ENCODE assay signal across 10 cellular contexts in genomic region chr16:29678691-29679267, GRCh38. TPM values are rescaled to one million over a fixed set of nuclear protein-coding genes. Genes with fewer than 3 reads are reported as not detected.
DNase-seq lines count a peak whose midpoint lies in the region; ATAC-seq, FAIRE-seq and TF ChIP-seq lines count a peak whose summit lies in the region.
"Had no signal": no experiment of that assay in that cellular context is flagged by ENCODE, and none has a peak within 500 bp of the region (broad histone marks: within the 10 kb centered on the region; RNA-seq: fewer than 3 reads in every experiment).

TSS of gene QPRT (plus strand) at chr16:29679180. CDS start at chr16:29679198, 18 bp downstream.

- H3K4me2 ChIP-seq in K562 (ENCODE audit: insufficient read depth, low read length) = peak within 1 kb of the TSS; percentile 89
- peak within 1 kb of the TSS; percentile 94 for H3K4me2 ChIP-seq in smooth muscle cell

- peak within 1 kb of the TSS; percentile 78 for H2AFZ ChIP-seq in K562 (ENCODE audit: low read depth, low read length)
- peak within 1 kb of the TSS; percentile 70 for H2AFZ ChIP-seq in smooth muscle cell (ENCODE audit: low read depth)

- intact Hi-C loops in K562 (cut with micrococcal nuclease) = loop anchor here (1.0 to 5.0 kb wide), 3 partner anchors 14 to 36 kb away; no protein-coding TSS in a partner anchor

- no peaks in the 10 kb centered on the region for H3K9me3 Mint-ChIP-seq in T-helper 1 cell treated with Interleukin-12 subunit alpha and Interleukin-12 subunit beta and Interleukin-4 antibody, amounts not matched to agents 30 μg/mL and 1 μg/mL, for 36 hours
- no peaks in the 10 kb centered on the region for H3K9me3 Mint-ChIP-seq in immature natural killer cell

- H3K79me2 ChIP-seq in K562 (ENCODE audit: control insufficient read depth, insufficient read depth, low read length) (peaks cover 50% of the 10 kb centered on the region), smooth muscle cell (ENCODE audit: low read depth) (peaks cover 45% of the 10 kb centered on the region)

- ATAC-seq in K562 = peak; percentile 91
- ATAC-seq in HG02642 (IDR thresholded peaks at IDR 0.05; ENCODE audit: poor library complexity, unreplicated experiment) = no peak

- peak; percentile 97 for FAIRE-seq in K562 (lab: Jason Lieb, UNC)
- FAIRE-seq: endometrium had no signal

- no TSS peak for BruUV-seq in K562 (replicated peaks; lab: Mats Ljungman, UMichigan)

- H3K36me3 ChIP-seq in K562 (ENCODE audit: control insufficient read depth, insufficient read depth, low read length) = peaks cover 30% of the 10 kb centered on the region
- H3K36me3 ChIP-seq in smooth muscle cell (ENCODE audit: low read depth) = no peaks in the 10 kb centered on the region

- H3K9me1 ChIP-seq in K562 (ENCODE audit: control insufficient read depth, insufficient read depth, low read length) = no peaks in the 10 kb centered on the region

- POLR2A ChIA-PET in K562 (lab: Yijun Ruan, JAX) = interaction anchor here (0.5 to 2.6 kb wide), 8 partner anchors 10 to 145 kb away, joined by 3 to 30 read pairs (median 3); no protein-coding TSS in a partner anchor

- peak; percentile 69 for TF ChIP-seq POLR2A in K562 (conservative IDR thresholded peaks at IDR 0.05)

- H3K9me3 ChIP-seq in K562 (replicated peaks; ENCODE audit: control insufficient read depth, insufficient read depth, low read depth, low read length) (no peaks in the 10 kb centered on the region), smooth muscle cell (replicated peaks; ENCODE audit: low read depth) (no peaks in the 10 kb centered on the region)

- CTCF ChIA-PET in K562 (lab: Yijun Ruan, JAX; ENCODE audit: low intra/inter-chr PET ratio) = no interaction called here

- peak within 1 kb of the TSS; percentile 45 for H3K27ac Mint-ChIP-seq in T-helper 1 cell treated with Interleukin-12 subunit alpha and Interleukin-12 subunit beta and Interleukin-4 antibody, amounts not matched to agents 30 μg/mL and 1 μg/mL, for 36 hours
- peak within 1 kb of the TSS; percentile 56 to 90 (median 70) for H3K27ac Mint-ChIP-seq in immature natural killer cell

- peak within 1 kb of the TSS; percentile 65 for H3K4me3 Mint-ChIP-seq in T-helper 1 cell treated with Interleukin-12 subunit alpha and Interleukin-12 subunit beta and Interleukin-4 antibody, amounts not matched to agents 30 μg/mL and 1 μg/mL, for 36 hours
- H3K4me3 Mint-ChIP-seq in immature natural killer cell = peak within 1 kb of the TSS; percentile 66 to 76 (median 76)

- peaks cover 23 to 57% of the 10 kb centered on the region in 2 experiments for H3K4me1 ChIP-seq in K562 (replicated peaks in 1 of 2; ENCODE audit: control insufficient read depth in 2 of 2, insufficient read depth in 2 of 2, low read length in 2 of 2)
- peaks cover 7% of the 10 kb centered on the region for H3K4me1 ChIP-seq in smooth muscle cell (ENCODE audit: low read depth)

- TF ChIP-seq CTCF in K562 (IDR thresholded peaks at IDR 0.05 in 2 of 3, conservative IDR thresholded peaks at IDR 0.05 in 1 of 3; ENCODE audit: insufficient read depth in 2 of 3, low read depth in 1 of 3, low read length in 3 of 3) (no peak), smooth muscle cell (IDR thresholded peaks at IDR 0.05; ENCODE audit: borderline replicate concordance, insufficient read depth, poor library complexity, severe bottlenecking) (no peak)

- WGBS in K562 (ENCODE audit: insufficient coverage, low coverage, missing lambda C conversion rate) = 50% methylated on average over 4 of the region's 5 CpGs
- 63% methylated on average over 3 of the region's 5 CpGs for WGBS in smooth muscle cell (ENCODE audit: low lambda C conversion rate)

- peak within 1 kb of the TSS; percentile 62 for H3K4me3 ChIP-seq in K562
- peak within 1 kb of the TSS; percentile 74 for H3K4me3 ChIP-seq in smooth muscle cell

- H3K27ac ChIP-seq in K562 (ENCODE audit: extremely low read depth, low read depth, low read length) = peak within 1 kb of the TSS; percentile 82
- peak within 1 kb of the TSS; percentile 79 for H3K27ac ChIP-seq in smooth muscle cell (ENCODE audit: low read depth)
- H3K27ac ChIP-seq: C4-2B had no signal

- H3K27me3 ChIP-seq in K562 (ENCODE audit: control insufficient read depth in 2 of 2, insufficient read depth in 2 of 2, low read length in 2 of 2) = no peaks in the 10 kb centered on the region
- H3K27me3 ChIP-seq in smooth muscle cell (ENCODE audit: low read depth) = no peaks in the 10 kb centered on the region

- H3F3A ChIP-seq in smooth muscle cell (ENCODE audit: low read depth) = no peaks in the 10 kb centered on the region

- no peaks in the 10 kb centered on the region for H3K27me3 Mint-ChIP-seq in T-helper 1 cell treated with Interleukin-12 subunit alpha and Interleukin-12 subunit beta and Interleukin-4 antibody, amounts not matched to agents 30 μg/mL and 1 μg/mL, for 36 hours (ENCODE audit: low read depth)
- H3K27me3 Mint-ChIP-seq in immature natural killer cell (ENCODE audit: low read depth in 3 of 3) = no peaks in the 10 kb centered on the region

- no peak for TF ChIP-seq RAD21 in K562 (CRISPR knock-in tag; conservative IDR thresholded peaks at IDR 0.05 in 1 of 2, IDR thresholded peaks at IDR 0.05 in 1 of 2)

- in situ Hi-C loops in K562 (cut with MboI) = no loop called here

- H3K9ac ChIP-seq in K562 (ENCODE audit: insufficient read depth in 1 of 2, low read depth in 2 of 2, low read length in 2 of 2) (peak within 1 kb of the TSS; percentile 71 to 84), smooth muscle cell (ENCODE audit: low read depth) (peak within 1 kb of the TSS; percentile 77)

- TF ChIP-seq EP300 in K562 (IDR thresholded peaks at IDR 0.05; ENCODE audit: low read length) = no peak

- DNase-seq in T-helper 1 cell = no peak
- DNase-seq in NCI-H2227 treated with DMSO at 0.1 percent for 48 hours (lab: John Stamatoyannopoulos, UW) = peak; percentile 51
- peak; percentile 86 to 93 (median 90) for DNase-seq in K562 (ENCODE audit: extremely low read depth in 1 of 4, low spot score in 3 of 4)
- no peak for DNase-seq in immature natural killer cell
- peak; percentile 56 for DNase-seq in smooth muscle cell (lab: John Stamatoyannopoulos, UW; ENCODE audit: unreplicated experiment)
- no peak for DNase-seq in activated gamma-delta T cell (lab: John Stamatoyannopoulos, UW)

- peaks cover 25% of the 10 kb centered on the region for H3K4me1 Mint-ChIP-seq in T-helper 1 cell treated with Interleukin-12 subunit alpha and Interleukin-12 subunit beta and Interleukin-4 antibody, amounts not matched to agents 30 μg/mL and 1 μg/mL, for 36 hours (ENCODE audit: low read depth)
- H3K4me1 Mint-ChIP-seq in immature natural killer cell = peaks cover 21 to 27% of the 10 kb centered on the region in 2 donors

- peaks cover 5% of the 10 kb centered on the region for H3K36me3 Mint-ChIP-seq in T-helper 1 cell treated with Interleukin-12 subunit alpha and Interleukin-12 subunit beta and Interleukin-4 antibody, amounts not matched to agents 30 μg/mL and 1 μg/mL, for 36 hours (ENCODE audit: low read depth)
- peaks cover 0 to 3% (median 0%) of the 10 kb centered on the region in 3 donors for H3K36me3 Mint-ChIP-seq in immature natural killer cell

- H4K20me1 ChIP-seq in K562 (replicated peaks; ENCODE audit: control insufficient read depth, insufficient read depth, low read length) = no peaks in the 10 kb centered on the region
- H4K20me1 ChIP-seq in smooth muscle cell (ENCODE audit: low read depth) = peaks cover 35% of the 10 kb centered on the region

TF ChIP-seq in K562, 482 proteins besides CTCF, POLR2A, EP300 and RAD21 (continues in another document):
- TF ChIP-seq ATF7 (IDR thresholded peaks at IDR 0.05) (no peak), NFIC (IDR thresholded peaks at IDR 0.05) (0 out of 2 replicates have a peak, but pooled peaks have one; percentile 12), MYNN (IDR thresholded peaks at IDR 0.05) (no peak), MYNN (CRISPR knock-in tag; IDR thresholded peaks at IDR 0.05) (no peak)

RNA-seq across cellular contexts. Expression of gene QPRT, which starts in this region (rescaled TPM):
- 45.6 and 86.1 TPM in 2 replicates for total RNA-seq in K562 (2011; cell fraction: chromatin; rRNA removed; ENCODE audit: low replicate concordance)
- total RNA-seq in K562 (2011; cell fraction: nucleolus; rRNA removed) = 57.9 and 68.0 TPM in 2 replicates
- total RNA-seq in K562 (2011; cell fraction: nucleoplasm; rRNA removed) = 66.3 and 114 TPM in 2 replicates
- total RNA-seq in K562 (2014; rRNA removed) = 112 and 115 TPM in 2 replicates
- 37.3 and 39.2 TPM in 2 replicates for total RNA-seq in K562 (2014; rRNA removed; fragmentation: Illumina TruSeq; extraction: Trizol)
- total RNA-seq in K562 (2015; rRNA removed; fragmentation: Illumina TruSeq; extraction: Trizol) = 72.8 and 76.7 TPM in 2 replicates
- 80.7 and 86.5 TPM in 2 replicates for total RNA-seq in K562 (2021)
- 38.9 and 73.1 TPM in 2 replicates for polyA plus RNA-seq in K562 (2011; rRNA removed)
- polyA plus RNA-seq in K562 (2011; cell fraction: cytosol; rRNA removed) = 79.6 and 90.5 TPM in 2 replicates
- polyA plus RNA-seq in K562 (2011; cell fraction: nucleus; rRNA removed) = 56.0 and 57.6 TPM in 2 replicates
- 120 and 164 TPM in 2 replicates for polyA plus RNA-seq in K562 (2012)
- 64.1 and 72.4 TPM in 2 replicates for polyA plus RNA-seq in K562 (2014; fragmentation: Illumina TruSeq; extraction: Trizol)
- 10 to 100 TPM in 1 of 2 experiments, 1 to 10 TPM in 1; 7.7 to 10.8 TPM for polyA plus RNA-seq in K562 (2014; fragmentation: Nextera tagmentation; extraction: Ambion mirVana)
- 64.3 and 68.8 TPM in 2 replicates for polyA plus RNA-seq in K562 (2014; rRNA removed)
- 37.4 and 44.7 TPM in 2 replicates for polyA minus RNA-seq in K562 (2011; rRNA and poly(A)+ RNA removed)
- 56.5 and 107 TPM in 2 replicates for polyA minus RNA-seq in K562 (2011; cell fraction: cytosol; rRNA and poly(A)+ RNA removed)
- 12.7 and 19.0 TPM in 2 replicates for polyA minus RNA-seq in K562 (2011; cell fraction: nucleus; rRNA and poly(A)+ RNA removed)
- 1 to 10 TPM in 2 of 3 donors, under 1 TPM in 1; 0.81 to 4.7 (median 2.1) TPM for polyA plus RNA-seq in immature natural killer cell
- 67.4 and 69.6 TPM in 2 replicates for total RNA-seq in smooth muscle cell
- polyA plus RNA-seq in smooth muscle cell = 152 and 196 TPM in 2 replicates

Comparison
In these comparisons a context has a peak if more than half of its experiments do, and no peak if none do; other contexts are left out.
1. DNase-seq: peak in NCI-H2227 treated with DMSO at 0.1 percent for 48 hours (single experiment), K562 (4 of 4) and smooth muscle cell (single experiment); none in T-helper 1 cell (0 of 5), immature natural killer cell (0 of 3) and activated gamma-delta T cell (single experiment).